In the genomic region with DNA sequence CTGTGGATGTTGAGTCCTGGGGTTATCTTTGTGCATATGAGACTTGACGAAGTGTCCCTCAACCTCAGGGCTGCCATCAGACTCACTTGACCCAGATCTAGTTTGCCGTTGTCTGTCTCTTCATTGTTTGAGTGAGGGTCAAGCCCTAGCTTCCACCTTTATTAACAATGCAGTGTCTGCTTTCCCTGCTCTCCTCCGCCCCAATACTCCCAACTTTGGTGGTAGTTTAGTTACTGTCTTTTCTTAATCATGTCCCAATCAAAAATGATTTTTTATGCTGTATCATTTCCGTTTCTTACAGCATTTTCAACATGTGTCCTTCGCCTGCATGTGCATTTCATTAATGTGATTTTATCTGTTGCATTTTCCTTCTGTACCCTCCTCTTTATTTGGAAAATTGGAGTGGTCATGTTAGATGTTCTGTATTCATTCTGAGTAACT, we compare ENCODE assay signal across 10 cellular contexts. TPM values are rescaled to one million over a fixed set of nuclear protein-coding genes. Genes with fewer than 3 reads are reported as not detected.
DNase-seq lines count a peak whose midpoint lies in the region; ATAC-seq and TF ChIP-seq lines count a peak whose summit lies in the region.
"Had no signal": no experiment of that assay in that cellular context is flagged by ENCODE, and none has a peak within 500 bp of the region (broad histone marks: within the 10 kb centered on the region; RNA-seq: fewer than 3 reads in every experiment).

No MANE protein-coding gene starts in this region.

- H3K4me3 ChIP-seq in GM06990 (replicated peaks; ENCODE audit: low read depth, low read length) (peak overlapping the region; percentile 92), Loucy (ENCODE audit: low read length, poor library complexity, severe bottlenecking) (peak overlapping the region; percentile 76), mammary epithelial cell (replicated peaks in 1 of 3; ENCODE audit: insufficient read depth in 1 of 3, low read depth in 2 of 3, low read length in 3 of 3) (no peak overlapping the region)

- CTCF ChIA-PET in mammary epithelial cell (lab: Charles Lee; ENCODE audit: low non-redundant PET), result no interaction called here

- H3K9me3 Mint-ChIP-seq in nephron progenitor cell, result no peaks in the 10 kb centered on the region

- H3K9me2 ChIP-seq in Loucy (replicated peaks; ENCODE audit: low read depth, low read length), result no peaks in the 10 kb centered on the region

- H3K4me3 Mint-ChIP-seq in nephron progenitor cell, result peak overlapping the region; percentile 92

- peak overlapping the region; percentile 88 for H3K4me2 ChIP-seq in Loucy (ENCODE audit: low read depth, low read length, poor library complexity, severe bottlenecking)
- peak overlapping the region; percentile 96 for H3K4me2 ChIP-seq in mammary epithelial cell (ENCODE audit: insufficient read depth, low read depth, low read length)

- no peak for ATAC-seq in HG02852 (IDR thresholded peaks at IDR 0.05; ENCODE audit: unreplicated experiment)

- intact Hi-C loops in mammary epithelial cell (cut with micrococcal nuclease), result no loop called here

- H3K27ac Mint-ChIP-seq in nephron progenitor cell, result no peak overlapping the region

- dilution Hi-C loops in mammary epithelial cell (cut with HindIII; ENCODE audit: low sequenced_read_pairs), result no loop called here

- in situ Hi-C loops in mammary epithelial cell (cut with MboI; ENCODE audit: low sequenced_read_pairs in 2 of 2), result no loop called here

- WGBS in mammary epithelial cell (ENCODE audit: low coverage, missing lambda C conversion rate), result 85% methylated on average over 5 of the region's 5 CpGs

- peaks cover 9% of the 10 kb centered on the region for H3K36me3 Mint-ChIP-seq in nephron progenitor cell (ENCODE audit: low read depth)

- H3K79me2 ChIP-seq in Loucy (ENCODE audit: insufficient read depth, low read length) (peaks cover 66% of the 10 kb centered on the region), mammary epithelial cell (ENCODE audit: insufficient read depth, low read length) (peaks cover 70% of the 10 kb centered on the region)

- no TSS peak for BruUV-seq in mammary epithelial cell (replicated peaks; lab: Mats Ljungman, UMichigan)

- TF ChIP-seq CTCF in GM06990 (IDR thresholded peaks at IDR 0.05; ENCODE audit: insufficient read depth, low read length, poor library complexity, severe bottlenecking) (no peak), Loucy (conservative IDR thresholded peaks at IDR 0.05; ENCODE audit: low read length) (no peak), mammary epithelial cell (conservative IDR thresholded peaks at IDR 0.05 in 1 of 2, IDR thresholded peaks at IDR 0.05 in 1 of 2; ENCODE audit: extremely low read depth in 1 of 2, insufficient read depth in 1 of 2, low read depth in 1 of 2, low read length in 2 of 2) (no peak), nephron progenitor cell (IDR thresholded peaks at IDR 0.05) (no peak)

- H3K4me1 Mint-ChIP-seq in nephron progenitor cell, result peaks cover 33% of the 10 kb centered on the region

- H3K27me3 Mint-ChIP-seq in nephron progenitor cell (ENCODE audit: low read depth, poor library complexity), result peaks cover 11% of the 10 kb centered on the region

- H3K9ac ChIP-seq in Loucy (ENCODE audit: low read depth, low read length, poor library complexity, severe bottlenecking), result peak overlapping the region; percentile 83
- H3K9ac ChIP-seq in mammary epithelial cell (ENCODE audit: insufficient read depth, low read length), result no peak overlapping the region

- H3F3A ChIP-seq in Loucy (ENCODE audit: low read depth), result no peaks in the 10 kb centered on the region

- H3K9me3 ChIP-seq in Loucy (ENCODE audit: insufficient read depth, low read depth, low read length) (no peaks in the 10 kb centered on the region), mammary epithelial cell (replicated peaks; ENCODE audit: insufficient read depth, low read length) (no peaks in the 10 kb centered on the region)
- H3K9me3 ChIP-seq: esophagus muscularis mucosa had no signal

- peaks cover 29% of the 10 kb centered on the region for H4K20me1 ChIP-seq in Loucy (ENCODE audit: insufficient read depth, low read length, poor library complexity, severe bottlenecking)
- H4K20me1 ChIP-seq in mammary epithelial cell (ENCODE audit: insufficient read depth, low read length), result no peaks in the 10 kb centered on the region

- H2AFZ ChIP-seq in Loucy (ENCODE audit: low read length) (no peak overlapping the region), mammary epithelial cell (ENCODE audit: low read depth, low read length) (no peak overlapping the region)

- peaks cover 70% of the 10 kb centered on the region for H3K4me1 ChIP-seq in Loucy (ENCODE audit: insufficient read depth, low read length, poor library complexity, severe bottlenecking)
- peaks cover 21% of the 10 kb centered on the region for H3K4me1 ChIP-seq in mammary epithelial cell (ENCODE audit: insufficient read depth, low read length)

- DNase-seq in GM06990 (ENCODE audit: extremely low read depth, insufficient read length), result no peak
- DNase-seq in mammary epithelial cell, result no peak
- DNase-seq in nephron progenitor cell, result no peak
- DNase-seq in hypothalamus (lab: John Stamatoyannopoulos, UW), result no peak
- DNase-seq in ureter (ENCODE audit: low spot score), result no peak
- DNase-seq: GOT3, NCI-H1048 had no signal

- H3K36me3 ChIP-seq in GM06990 (ENCODE audit: control insufficient read depth, insufficient read depth, low read length) (no peaks in the 10 kb centered on the region), Loucy (ENCODE audit: insufficient read depth, low read length) (no peaks in the 10 kb centered on the region), mammary epithelial cell (ENCODE audit: insufficient read depth, low read length) (no peaks in the 10 kb centered on the region)
- H3K36me3 ChIP-seq: esophagus muscularis mucosa had no signal

- no peak overlapping the region for H3K27ac ChIP-seq in mammary epithelial cell (ENCODE audit: insufficient read depth, low read depth, low read length)
- H3K27ac ChIP-seq: esophagus muscularis mucosa had no signal

- H3K27me3 ChIP-seq in GM06990 (replicated peaks; ENCODE audit: control insufficient read depth, insufficient read depth, low read length) (no peaks in the 10 kb centered on the region), Loucy (ENCODE audit: insufficient read depth, low read length, poor library complexity, severe bottlenecking) (no peaks in the 10 kb centered on the region), mammary epithelial cell (ENCODE audit: insufficient read depth, low read length) (no peaks in the 10 kb centered on the region)
- H3K27me3 ChIP-seq: esophagus muscularis mucosa had no signal

RNA-seq across cellular contexts. Expression of gene TBPL1, which starts 2.1 kb away (rescaled TPM):
- total RNA-seq in mammary epithelial cell, result 10 to 100 TPM; 19.2 to 25.6 TPM
- polyA plus RNA-seq in mammary epithelial cell, result 23.7 TPM
- 1.2 TPM for polyA minus RNA-seq in mammary epithelial cell
- 22.2 TPM for total RNA-seq in ureter

Comparison
In these comparisons a context has a peak if more than half of its experiments do, and no peak if none do; other contexts are left out.
1. H3K4me3 ChIP-seq: peak in GM06990 (single experiment) and Loucy (single experiment); none in mammary epithelial cell (0 of 3).